ENCODE assay signal across 12 cellular contexts in genomic region chr5:96483878-96484277, GRCh38. TPM values are rescaled to one million over a fixed set of nuclear protein-coding genes. Genes with fewer than 3 reads are reported as not detected.
DNase-seq lines count a peak whose midpoint lies in the region; ATAC-seq and TF ChIP-seq lines count a peak whose summit lies in the region.
"Had no signal": no experiment of that assay in that cellular context is flagged by ENCODE, and none has a peak within 500 bp of the region (broad histone marks: within the 10 kb centered on the region; RNA-seq: fewer than 3 reads in every experiment).

No MANE protein-coding gene starts in this region.

- no peak for TF ChIP-seq CTCF in GM10248 (IDR thresholded peaks at IDR 0.05; ENCODE audit: control extremely low read depth, extremely low read depth, low read depth, missing control alignments)

- H3K27me3 ChIP-seq in H7 (ENCODE audit: control insufficient read depth, insufficient read depth, low read length) = no peaks in the 10 kb centered on the region
- H3K27me3 ChIP-seq: ascending aorta, left lung, tibial artery had no signal

- POLR2A ChIA-PET in GM10248 (lab: Yijun Ruan, JAX) = no interaction called here

- H3K36me3 ChIP-seq in H7 (replicated peaks; ENCODE audit: control insufficient read depth, insufficient read depth, low read length) (no peaks in the 10 kb centered on the region), SK-N-MC (ENCODE audit: insufficient read depth, low read length) (no peaks in the 10 kb centered on the region)
- H3K36me3 ChIP-seq: ascending aorta, left lung, tibial artery had no signal

- ATAC-seq in HG03135 (IDR thresholded peaks at IDR 0.05; ENCODE audit: unreplicated experiment) = no peak
- ATAC-seq: left lung had no signal

- H3K9ac ChIP-seq in SK-N-MC (ENCODE audit: insufficient read length) = no peak overlapping the region

- H3K4me3 ChIP-seq in H7 (ENCODE audit: insufficient read depth, low read depth, low read length) (no peak overlapping the region), SK-N-MC (no peak overlapping the region)
- H3K4me3 ChIP-seq: ascending aorta, left lung, tibial artery had no signal

- DNase-seq in AG20443 (ENCODE audit: low spot score) = peak; percentile 26
- peak; percentile 26 for DNase-seq in H7
- peak; percentile 32 for DNase-seq in SK-N-MC (ENCODE audit: low read depth, low spot score)
- DNase-seq in glomerular endothelial cell (ENCODE audit: extremely low read depth, low read depth, low spot score) = peak; percentile 18
- no peak for DNase-seq in foreskin melanocyte
- DNase-seq in GM10248 (ENCODE audit: extremely low spot score) = no peak
- DNase-seq in NCI-H1048 (lab: John Stamatoyannopoulos, UW) = no peak
- DNase-seq: left lung, tibial artery had no signal

- no peaks in the 10 kb centered on the region for H3K9me3 ChIP-seq in SK-N-MC (ENCODE audit: low read depth, low read length)
- H3K9me3 ChIP-seq: ascending aorta, left lung, tibial artery had no signal

- CTCF ChIA-PET in GM10248 (lab: Yijun Ruan, JAX) = interaction anchor here (1.0 to 2.3 kb wide), 4 partner anchors 11 to 139 kb away, joined by 3 to 7 read pairs (median 4); no protein-coding TSS in a partner anchor

- no peak overlapping the region for H3K27ac ChIP-seq in SK-N-MC
- H3K27ac ChIP-seq: ascending aorta, left lung, tibial artery had no signal

RNA-seq across cellular contexts. Expression of gene PCSK1, which starts 50.8 kb away (rescaled TPM):
- total RNA-seq in H7 (2014; rRNA removed; shearing (Covaris generic)) = 3.1 and 9.2 TPM in 2 replicates
- 2.5 and 6.2 TPM in 2 replicates for total RNA-seq in glomerular endothelial cell
- total RNA-seq: G401 had no signal

Comparison
In these comparisons a context has a peak if more than half of its experiments do, and no peak if none do; other contexts are left out.
1. DNase-seq: peak in AG20443 (single experiment), H7 (single experiment), SK-N-MC (single experiment) and glomerular endothelial cell (single experiment); none in foreskin melanocyte (single experiment), GM10248 (single experiment) and NCI-H1048 (single experiment).